In the genomic region with DNA sequence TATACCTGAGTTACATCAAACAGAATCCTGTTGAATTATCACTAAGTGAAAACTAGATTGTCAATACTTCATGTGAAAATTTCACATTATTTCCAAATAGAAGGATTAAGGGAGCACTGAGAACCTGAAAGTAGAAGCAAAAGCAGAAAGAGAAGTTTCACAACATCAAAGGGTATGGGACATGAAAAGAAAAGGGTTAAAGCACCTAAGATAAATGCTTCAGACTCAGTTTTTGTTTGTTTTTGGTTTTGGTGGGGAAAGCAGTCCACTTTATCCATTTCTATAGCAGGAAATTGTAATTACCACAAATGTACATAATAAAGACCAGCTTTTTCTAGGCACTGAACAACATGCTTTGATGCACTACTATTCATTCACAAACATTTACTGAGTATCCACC, we compare ENCODE assay signal across 34 cellular contexts.
"Had no signal": no experiment of that assay in that cellular context is flagged by ENCODE, and none has a peak within 500 bp of the region (broad histone marks: within the 10 kb centered on the region; RNA-seq: fewer than 3 reads in every experiment).

No MANE protein-coding gene starts in this region.

- DNase-seq: activated B cell treated with CpG ODN at 0.5 μM for 24 hours; activated CD4-positive, alpha-beta memory T cell treated with anti-CD3 and anti-CD28 coated beads for 36 hours; activated CD4-positive, alpha-beta T cell treated with anti-CD3 and anti-CD28 coated beads for 4 hours; activated CD4-positive, alpha-beta T cell treated with anti-CD3 and anti-CD28 coated beads, Interleukin-2, amount 10 ng/mL, durations not matched to agents 24 days and 14 days; activated CD4-positive, alpha-beta T cell treated with anti-CD3 and anti-CD28 coated beads, Interleukin-2, amount 50 U/mL, for 1 hour; activated CD4-positive, alpha-beta T cell treated with anti-CD3 and anti-CD28 coated beads, Interleukin-2, amount 50 U/mL, for 4 hours; activated CD4-positive, CD25-positive, alpha-beta regulatory T cell treated with anti-CD3 and anti-CD28 coated beads, Interleukin-2, amount 50 U/mL, for 72 hours; activated CD8-positive, alpha-beta memory T cell treated with anti-CD3 and anti-CD28 coated beads, Interleukin-2, amount 50 U/mL, for 4 hours; activated CD8-positive, alpha-beta T cell treated with anti-CD3 and anti-CD28 coated beads for 36 hours; activated effector memory CD4-positive, alpha-beta T cell treated with Interleukin-2 at 50 U/mL for 16 hours; activated gamma-delta T cell; activated naive CD4-positive, alpha-beta T cell treated with anti-CD3 and anti-CD28 coated beads, Interleukin-2, amount 10 ng/mL, durations not matched to agents 7 days and 5 days; activated naive CD4-positive, alpha-beta T cell treated with Interleukin-2 at 50 U/mL for 16 hours; activated naive CD8-positive, alpha-beta T cell treated with anti-CD3 and anti-CD28 coated beads, Interleukin-2, amount 10 ng/mL, durations not matched to agents 7 days and 5 days; activated naive CD8-positive, alpha-beta T cell treated with anti-CD3 and anti-CD28 coated beads, Interleukin-2, amount 50 U/mL, for 24 hours; activated T-cell treated with anti-CD3 and anti-CD28 coated beads for 4 hours; activated T-cell treated with anti-CD3 and anti-CD28 coated beads, Interleukin-2, amount 50 U/mL, for 1 hour; activated T-cell treated with anti-CD3 and anti-CD28 coated beads, Interleukin-2, amount 50 U/mL, for 4 hours; activated T-cell treated with anti-CD3 and anti-CD28 coated beads, Interleukin-2, amount 50 U/mL, for 72 hours; amygdala; anterior cingulate cortex; caudate nucleus; cerebellar nuclear complex; colonic mucosa; T-helper 9 cell had no signal

- H3K9me3 ChIP-seq: ascending aorta, colonic mucosa had no signal

- H3K27me3 Mint-ChIP-seq: activated B cell treated with CpG ODN at 0.5 μM for 24 hours; activated CD4-positive, alpha-beta memory T cell treated with anti-CD3 and anti-CD28 coated beads for 36 hours; activated CD4-positive, alpha-beta T cell treated with anti-CD3 and anti-CD28 coated beads, Interleukin-2, amount 10 ng/mL, durations not matched to agents 24 days and 14 days; activated CD8-positive, alpha-beta T cell treated with anti-CD3 and anti-CD28 coated beads for 36 hours; activated naive CD4-positive, alpha-beta T cell treated with anti-CD3 and anti-CD28 coated beads, Interleukin-2, amount 10 ng/mL, durations not matched to agents 7 days and 5 days; activated naive CD4-positive, alpha-beta T cell treated with anti-CD3 and anti-CD28 coated beads, Interleukin-2, amount 50 U/mL, for 24 hours; activated naive CD8-positive, alpha-beta T cell; activated naive CD8-positive, alpha-beta T cell treated with anti-CD3 and anti-CD28 coated beads, Interleukin-2, amount 10 ng/mL, durations not matched to agents 7 days and 5 days; activated naive CD8-positive, alpha-beta T cell treated with anti-CD3 and anti-CD28 coated beads, Interleukin-2, amount 50 U/mL, for 24 hours; brain; central memory CD8-positive, alpha-beta T cell had no signal

- H3K27ac Mint-ChIP-seq: activated B cell treated with CpG ODN at 0.5 μM for 24 hours; activated CD4-positive, alpha-beta memory T cell treated with anti-CD3 and anti-CD28 coated beads for 36 hours; activated CD4-positive, alpha-beta T cell treated with anti-CD3 and anti-CD28 coated beads, Interleukin-2, amount 10 ng/mL, durations not matched to agents 24 days and 14 days; activated CD8-positive, alpha-beta T cell treated with anti-CD3 and anti-CD28 coated beads for 36 hours; activated naive CD4-positive, alpha-beta T cell treated with anti-CD3 and anti-CD28 coated beads, Interleukin-2, amount 10 ng/mL, durations not matched to agents 7 days and 5 days; activated naive CD4-positive, alpha-beta T cell treated with anti-CD3 and anti-CD28 coated beads, Interleukin-2, amount 50 U/mL, for 24 hours; activated naive CD8-positive, alpha-beta T cell; activated naive CD8-positive, alpha-beta T cell treated with anti-CD3 and anti-CD28 coated beads, Interleukin-2, amount 10 ng/mL, durations not matched to agents 7 days and 5 days; activated naive CD8-positive, alpha-beta T cell treated with anti-CD3 and anti-CD28 coated beads, Interleukin-2, amount 50 U/mL, for 24 hours; activated T-cell treated with anti-CD3 and anti-CD28 coated beads, Interleukin-2, amount 50 U/mL, for 72 hours; activated T-helper 2 cell treated with anti-CD3 and anti-CD28 coated beads, Interferon-gamma antibody, Interleukin-2, Interleukin-4, amounts not matched to agents 10 μg/mL and 5 μg/mL and 100 μg/mL, durations not matched to agents 14 hours and 24 hours and 36 hours; brain; T-helper 2 cell treated with Interferon-gamma antibody and Interleukin-4, amounts not matched to agents 5 μg/mL and 100 μg/mL, for 36 hours had no signal

- H3K36me3 ChIP-seq: ascending aorta, cardiac muscle cell, colonic mucosa had no signal

- H3K9me3 Mint-ChIP-seq: activated B cell treated with CpG ODN at 0.5 μM for 24 hours; activated CD4-positive, alpha-beta T cell treated with anti-CD3 and anti-CD28 coated beads, Interleukin-2, amount 10 ng/mL, durations not matched to agents 24 days and 14 days; brain had no signal

- H3K4me1 ChIP-seq: ascending aorta, colonic mucosa had no signal

- H3K27ac ChIP-seq: ascending aorta, cardiac muscle cell, colonic mucosa, VCaP had no signal

- H3K4me3 Mint-ChIP-seq: activated B cell treated with CpG ODN at 0.5 μM for 24 hours; activated CD4-positive, alpha-beta memory T cell treated with anti-CD3 and anti-CD28 coated beads for 36 hours; activated CD4-positive, alpha-beta T cell treated with anti-CD3 and anti-CD28 coated beads, Interleukin-2, amount 10 ng/mL, durations not matched to agents 24 days and 14 days; activated CD8-positive, alpha-beta T cell treated with anti-CD3 and anti-CD28 coated beads for 36 hours; activated naive CD4-positive, alpha-beta T cell treated with anti-CD3 and anti-CD28 coated beads, Interleukin-2, amount 10 ng/mL, durations not matched to agents 7 days and 5 days; activated naive CD4-positive, alpha-beta T cell treated with anti-CD3 and anti-CD28 coated beads, Interleukin-2, amount 50 U/mL, for 24 hours; activated naive CD8-positive, alpha-beta T cell; activated naive CD8-positive, alpha-beta T cell treated with anti-CD3 and anti-CD28 coated beads, Interleukin-2, amount 10 ng/mL, durations not matched to agents 7 days and 5 days; activated naive CD8-positive, alpha-beta T cell treated with anti-CD3 and anti-CD28 coated beads, Interleukin-2, amount 50 U/mL, for 24 hours; activated T-cell treated with anti-CD3 and anti-CD28 coated beads, Interleukin-2, amount 50 U/mL, for 4 hours; activated T-cell treated with anti-CD3 and anti-CD28 coated beads, Interleukin-2, amount 50 U/mL, for 72 hours; brain; central memory CD8-positive, alpha-beta T cell; T-helper 2 cell treated with Interferon-gamma antibody and Interleukin-4, amounts not matched to agents 5 μg/mL and 100 μg/mL, for 36 hours had no signal

- ATAC-seq: activated CD8-positive, alpha-beta T cell treated with anti-CD3 and anti-CD28 coated beads for 36 hours; activated naive CD8-positive, alpha-beta T cell treated with anti-CD3 and anti-CD28 coated beads, Interleukin-2, amount 50 U/mL, for 24 hours; activated T-cell treated with anti-CD3 and anti-CD28 coated beads, Interleukin-2, amount 50 U/mL, for 4 hours; activated T-cell treated with anti-CD3 and anti-CD28 coated beads, Interleukin-2, amount 50 U/mL, for 72 hours had no signal

- H3K36me3 Mint-ChIP-seq: activated CD4-positive, alpha-beta memory T cell treated with anti-CD3 and anti-CD28 coated beads for 36 hours; activated naive CD4-positive, alpha-beta T cell treated with anti-CD3 and anti-CD28 coated beads, Interleukin-2, amount 10 ng/mL, durations not matched to agents 7 days and 5 days; activated naive CD4-positive, alpha-beta T cell treated with anti-CD3 and anti-CD28 coated beads, Interleukin-2, amount 50 U/mL, for 24 hours; activated naive CD8-positive, alpha-beta T cell; activated naive CD8-positive, alpha-beta T cell treated with anti-CD3 and anti-CD28 coated beads, Interleukin-2, amount 10 ng/mL, durations not matched to agents 7 days and 5 days; brain had no signal

- H3K27me3 ChIP-seq: ascending aorta, cardiac muscle cell, colonic mucosa had no signal

- H3K4me1 Mint-ChIP-seq: activated B cell treated with CpG ODN at 0.5 μM for 24 hours; activated CD4-positive, alpha-beta T cell treated with anti-CD3 and anti-CD28 coated beads, Interleukin-2, amount 10 ng/mL, durations not matched to agents 24 days and 14 days; activated naive CD4-positive, alpha-beta T cell treated with anti-CD3 and anti-CD28 coated beads, Interleukin-2, amount 10 ng/mL, durations not matched to agents 7 days and 5 days; activated naive CD4-positive, alpha-beta T cell treated with anti-CD3 and anti-CD28 coated beads, Interleukin-2, amount 50 U/mL, for 24 hours; activated naive CD8-positive, alpha-beta T cell treated with anti-CD3 and anti-CD28 coated beads, Interleukin-2, amount 10 ng/mL, durations not matched to agents 7 days and 5 days; activated naive CD8-positive, alpha-beta T cell treated with anti-CD3 and anti-CD28 coated beads, Interleukin-2, amount 50 U/mL, for 24 hours; brain; central memory CD8-positive, alpha-beta T cell had no signal

- H3K4me3 ChIP-seq: ascending aorta, cardiac muscle cell, colonic mucosa had no signal
